Comparison of ENCODE assay signal across 1 cellular context in the genomic region with DNA sequence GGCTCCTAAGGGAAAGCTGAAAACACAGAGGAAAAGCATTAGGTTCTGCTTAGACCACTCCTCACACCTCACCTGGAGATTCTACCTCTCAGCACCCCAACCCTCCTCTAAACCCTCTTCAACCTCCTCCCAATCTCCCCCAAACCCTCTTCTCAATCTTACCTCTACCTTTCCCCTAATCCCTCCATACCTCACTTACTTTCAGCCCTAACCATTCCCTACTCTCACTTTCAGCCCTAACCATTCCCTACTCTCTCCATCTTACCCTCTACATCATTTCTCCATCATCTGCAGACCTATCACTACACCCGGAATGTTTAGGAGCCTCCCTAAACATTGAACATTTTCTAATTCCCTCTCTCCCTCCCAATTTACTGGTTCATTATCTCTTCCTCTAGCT.
TF ChIP-seq lines count a peak whose summit lies in the region.

No MANE protein-coding gene starts in this region.

TF ChIP-seq in HEK293, 187 proteins besides CTCF, POLR2A, EP300 and RAD21:
- TF ChIP-seq, protein P1, sequence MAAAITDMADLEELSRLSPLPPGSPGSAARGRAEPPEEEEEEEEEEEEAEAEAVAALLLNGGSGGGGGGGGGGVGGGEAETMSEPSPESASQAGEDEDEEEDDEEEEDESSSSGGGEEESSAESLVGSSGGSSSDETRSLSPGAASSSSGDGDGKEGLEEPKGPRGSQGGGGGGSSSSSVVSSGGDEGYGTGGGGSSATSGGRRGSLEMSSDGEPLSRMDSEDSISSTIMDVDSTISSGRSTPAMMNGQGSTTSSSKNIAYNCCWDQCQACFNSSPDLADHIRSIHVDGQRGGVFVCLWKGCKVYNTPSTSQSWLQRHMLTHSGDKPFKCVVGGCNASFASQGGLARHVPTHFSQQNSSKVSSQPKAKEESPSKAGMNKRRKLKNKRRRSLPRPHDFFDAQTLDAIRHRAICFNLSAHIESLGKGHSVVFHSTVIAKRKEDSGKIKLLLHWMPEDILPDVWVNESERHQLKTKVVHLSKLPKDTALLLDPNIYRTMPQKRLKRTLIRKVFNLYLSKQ (tag by site-specific recombination; IDR thresholded peaks at IDR 0.05; ENCODE audit: borderline replicate concordance), result no peak
- TF ChIP-seq PRDM1 (tag by site-specific recombination; IDR thresholded peaks at IDR 0.05), result peak; percentile 90
TF ChIP-seq in HEK293: peak in this region for 1.
